Comparison of ENCODE assay signal across 15 cellular contexts in genomic region chr5:14416709-14417108, GRCh38.
DNase-seq lines count a peak whose midpoint lies in the region; ATAC-seq and TF ChIP-seq lines count a peak whose summit lies in the region.
"Had no signal": no experiment of that assay in that cellular context is flagged by ENCODE, and none has a peak within 500 bp of the region (broad histone marks: within the 10 kb centered on the region; RNA-seq: fewer than 3 reads in every experiment).

No MANE protein-coding gene starts in this region.

- H3K9me3 Mint-ChIP-seq in mesothelial cell of epicardium = no peaks in the 10 kb centered on the region
- H3K9me3 Mint-ChIP-seq: neural crest cell had no signal

- H3K27ac ChIP-seq in heart right ventricle (peak overlapping the region in 8 of 10 donors; percentile 49 to 72 (median 66)), urinary bladder (ENCODE audit: low read depth) (peak overlapping the region; percentile 39), upper lobe of right lung (no peak overlapping the region)

- no peak overlapping the region for H3K4me3 ChIP-seq in heart right ventricle
- no peak overlapping the region for H3K4me3 ChIP-seq in urinary bladder (ENCODE audit: low read depth, low read length)
- H3K4me3 ChIP-seq in upper lobe of right lung = no peak overlapping the region
- H3K4me3 ChIP-seq: K562 had no signal

- WGBS in heart right ventricle, 2 donors = 78% methylated on average over 11 of the region's 11 CpGs
- WGBS in urinary bladder = 60% methylated on average over 11 of the region's 11 CpGs

- H3K4me3 Mint-ChIP-seq in mesothelial cell of epicardium = no peak overlapping the region
- H3K4me3 Mint-ChIP-seq: neural crest cell had no signal

- intact Hi-C loops in heart right ventricle (cut with DNase I) = no loop called here
- intact Hi-C loops in left cardiac atrium (cut with DNase I) = no loop called here
- intact Hi-C loops in upper lobe of right lung (cut with DNase I) = no loop called here

- DNase-seq in heart right ventricle (no peak), left cardiac atrium (no peak), astrocyte of the hippocampus (ENCODE audit: low read depth, low spot score) (peak; percentile 24), mesothelial cell of epicardium (ENCODE audit: low spot score in 2 of 2, unreplicated experiment in 2 of 2) (no peak), upper lobe of right lung (no peak)
- no peak for DNase-seq in activated CD8-positive, alpha-beta memory T cell treated with anti-CD3 and anti-CD28 coated beads, Interleukin-2, amount 50 U/mL, for 4 hours
- DNase-seq: activated CD4-positive, CD25-positive, alpha-beta regulatory T cell treated with anti-CD3 and anti-CD28 coated beads, Interleukin-2, amount 50 U/mL, for 72 hours; activated gamma-delta T cell; cerebellar nuclear complex; DMS79 treated with DMSO at 0.1 percent for 48 hours; HCEC 1CT had no signal

- H3K4me1 Mint-ChIP-seq in mesothelial cell of epicardium = peaks cover 45% of the 10 kb centered on the region

- peak overlapping the region; percentile 93 for H3K27ac Mint-ChIP-seq in mesothelial cell of epicardium

- H3K9me3 ChIP-seq in heart right ventricle = no peaks in the 10 kb centered on the region
- no peaks in the 10 kb centered on the region for H3K9me3 ChIP-seq in upper lobe of right lung

- ATAC-seq in heart right ventricle (peak in 1 of 8 donors; percentile 8), left cardiac atrium (no peak), upper lobe of right lung (no peak), GM18520 (IDR thresholded peaks at IDR 0.05; ENCODE audit: unreplicated experiment) (no peak)
- ATAC-seq: K562 had no signal

- H3K36me3 Mint-ChIP-seq in mesothelial cell of epicardium = peaks cover 35% of the 10 kb centered on the region

- H3K4me1 ChIP-seq in heart right ventricle (peaks cover 0 to 40% (median 15%) of the 10 kb centered on the region in 9 donors), urinary bladder (ENCODE audit: insufficient read depth) (no peaks in the 10 kb centered on the region), upper lobe of right lung (no peaks in the 10 kb centered on the region)

- H3K27me3 Mint-ChIP-seq in mesothelial cell of epicardium (ENCODE audit: low read depth) = no peaks in the 10 kb centered on the region

- no peak for TF ChIP-seq CTCF in heart right ventricle (IDR thresholded peaks at IDR 0.05)
- no peak for TF ChIP-seq CTCF in mesothelial cell of epicardium (IDR thresholded peaks at IDR 0.05; ENCODE audit: unreplicated experiment)
- TF ChIP-seq CTCF in upper lobe of right lung (IDR thresholded peaks at IDR 0.05) = no peak

- H3K27me3 ChIP-seq in heart right ventricle (no peaks in the 10 kb centered on the region), upper lobe of right lung (no peaks in the 10 kb centered on the region)

- H3K36me3 ChIP-seq in heart right ventricle (peaks cover 0 to 98% (median 29%) of the 10 kb centered on the region in 9 donors), urinary bladder (ENCODE audit: insufficient read depth) (peaks cover 2% of the 10 kb centered on the region), upper lobe of right lung (peaks cover 92% of the 10 kb centered on the region)
